30 cellular contexts compared by ENCODE assay signal in the genomic region with DNA sequence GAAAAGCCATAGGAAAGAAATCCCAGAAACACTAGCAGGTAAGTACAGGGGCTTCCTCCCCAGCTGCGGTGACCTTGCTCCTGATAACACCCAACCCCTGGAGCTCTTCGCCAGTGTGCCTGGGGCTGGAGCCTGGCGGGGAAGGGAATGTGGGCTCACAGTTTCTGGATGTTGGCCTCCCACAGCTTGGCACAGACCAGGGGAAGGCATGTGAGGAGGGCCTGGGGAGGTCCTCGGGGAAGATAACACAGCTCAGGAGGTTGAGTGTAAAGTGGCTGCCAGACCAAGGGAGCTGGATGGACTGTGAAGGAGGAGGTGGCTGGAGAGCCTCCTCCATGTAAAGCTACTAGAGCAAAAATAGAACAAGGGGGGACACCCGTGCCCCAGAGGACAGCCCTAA.
"Had no signal": no experiment of that assay in that cellular context is flagged by ENCODE, and none has a peak within 500 bp of the region (broad histone marks: within the 10 kb centered on the region; RNA-seq: fewer than 3 reads in every experiment).

No MANE protein-coding gene starts in this region.

- H3K9me3 Mint-ChIP-seq: naive thymus-derived CD8-positive, alpha-beta T cell; nephron; neural crest cell; stimulated activated naive B cell treated with anti-CD40 and anti-IgM and Interleukin-4, amounts not matched to agents 10 μg/mL and 1 μg/mL and 100 μg/mL, for 72 hours had no signal

- ATAC-seq: left cardiac atrium; left lobe of liver; left ventricle myocardium superior; lower lobe of right lung; naive thymus-derived CD8-positive, alpha-beta T cell; right cardiac atrium; sciatic nerve; stimulated activated naive B cell treated with anti-CD40 and anti-IgM and Interleukin-4, amounts not matched to agents 10 μg/mL and 1 μg/mL and 100 μg/mL, for 72 hours; stimulated activated naive CD8-positive, alpha-beta T cell treated with anti-CD3 and anti-CD28 coated beads, Interleukin-15, Interleukin-2, amounts not matched to agents 100 U/mL and 50 U/mL, for 24 hours had no signal

- DNase-seq: hippocampal formation; kidney glomerular epithelial cell; left cardiac atrium; left ventricle myocardium superior; lower lobe of right lung; mammary epithelial cell; mesenchymal stem cell; naive thymus-derived CD8-positive, alpha-beta T cell; occipital lobe; ovary; retina; right cardiac atrium; stimulated activated CD4-positive, alpha-beta T cell treated with anti-CD3 and anti-CD28 coated beads, Interleukin-12 subunit alpha, Interleukin-12 subunit beta, amount 100 ng/mL, for 4 hours; stimulated activated CD4-positive, alpha-beta T cell treated with anti-CD3 and anti-CD28 coated beads, Interleukin-15, amount 100 ng/mL, for 24 hours; stimulated activated CD4-positive, alpha-beta T cell treated with anti-CD3 and anti-CD28 coated beads, Interleukin-2, amount 100 ng/mL, for 24 hours; stimulated activated CD4-positive, alpha-beta T cell treated with anti-CD3 and anti-CD28 coated beads, Interleukin-4, amount 100 ng/mL, for 1 hour; stimulated activated naive B cell treated with anti-CD40 and anti-IgM and Interleukin-4, amounts not matched to agents 10 μg/mL and 1 μg/mL and 100 μg/mL, for 72 hours; stimulated activated naive CD8-positive, alpha-beta T cell treated with anti-CD3 and anti-CD28 coated beads, Interleukin-15, Interleukin-2, amounts not matched to agents 100 U/mL and 50 U/mL, for 24 hours; stomach; testis; thyroid gland; transverse colon; upper lobe of left lung had no signal

- H3K9me3 ChIP-seq: lower lobe of right lung, neutrophil, ovary, prostate gland, stomach, testis, thyroid gland, transverse colon, upper lobe of left lung had no signal

- H3K27me3 ChIP-seq: neutrophil, ovary, stomach, testis, thyroid gland, transverse colon, upper lobe of left lung had no signal

- H3K27ac ChIP-seq: lower lobe of right lung, neutrophil, ovary, prostate gland, skin epidermis, stomach, testis, thyroid gland, transverse colon, upper lobe of left lung had no signal

- H3K27ac Mint-ChIP-seq: naive thymus-derived CD8-positive, alpha-beta T cell; nephron; stimulated activated naive B cell treated with anti-CD40 and anti-IgM and Interleukin-4, amounts not matched to agents 10 μg/mL and 1 μg/mL and 100 μg/mL, for 72 hours had no signal

- H3K27me3 Mint-ChIP-seq: naive thymus-derived CD8-positive, alpha-beta T cell; stimulated activated naive B cell treated with anti-CD40 and anti-IgM and Interleukin-4, amounts not matched to agents 10 μg/mL and 1 μg/mL and 100 μg/mL, for 72 hours had no signal

- H3K4me1 ChIP-seq: lower lobe of right lung, prostate gland, stomach, testis, thyroid gland, transverse colon, upper lobe of left lung had no signal

- H3K4me3 ChIP-seq: lower lobe of right lung, ovary, prostate gland, skin epidermis, stomach, testis, thyroid gland, transverse colon, upper lobe of left lung had no signal

- H3K4me3 Mint-ChIP-seq: naive thymus-derived CD8-positive, alpha-beta T cell; nephron; neural crest cell; stimulated activated naive B cell treated with anti-CD40 and anti-IgM and Interleukin-4, amounts not matched to agents 10 μg/mL and 1 μg/mL and 100 μg/mL, for 72 hours had no signal

- H3K36me3 ChIP-seq: lower lobe of right lung, neutrophil, ovary, prostate gland, stomach, thyroid gland, transverse colon, upper lobe of left lung had no signal

- H3K4me1 Mint-ChIP-seq: naive thymus-derived CD8-positive, alpha-beta T cell; nephron had no signal
